In the genomic region with DNA sequence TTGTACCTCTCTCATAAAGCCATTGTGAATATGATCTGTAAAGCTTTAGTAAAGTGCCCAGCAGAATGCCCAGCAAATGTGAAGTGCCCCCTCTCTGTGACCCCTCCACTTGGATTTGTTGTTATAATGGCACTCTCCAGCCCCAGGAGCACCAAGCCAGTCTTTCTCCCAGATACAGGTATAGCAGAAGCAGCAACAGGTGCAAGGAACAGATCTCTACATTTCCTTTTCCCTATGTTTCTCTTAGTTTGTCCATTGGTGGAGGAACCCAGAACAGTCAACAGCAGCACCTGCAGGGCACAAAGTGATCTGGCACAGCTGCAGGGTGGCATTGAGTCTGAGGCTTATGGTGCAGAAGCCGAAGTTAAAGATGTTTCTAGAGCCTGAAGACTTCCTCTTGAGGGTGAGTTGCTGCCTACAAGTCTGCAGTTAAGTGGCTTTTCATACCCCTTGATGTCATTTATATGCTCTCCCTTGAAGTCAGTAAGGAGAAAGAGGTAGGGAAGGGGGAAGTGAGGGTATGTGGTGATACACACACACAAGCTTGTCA, we compare ENCODE assay signal across 1 cellular context.
TF ChIP-seq lines count a peak whose summit lies in the region.

No MANE protein-coding gene starts in this region.

TF ChIP-seq in WTC11, 78 proteins besides CTCF, POLR2A, EP300 and RAD21 (continued from another document):
- TF ChIP-seq, protein P1, sequence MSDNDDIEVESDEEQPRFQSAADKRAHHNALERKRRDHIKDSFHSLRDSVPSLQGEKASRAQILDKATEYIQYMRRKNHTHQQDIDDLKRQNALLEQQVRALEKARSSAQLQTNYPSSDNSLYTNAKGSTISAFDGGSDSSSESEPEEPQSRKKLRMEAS (CRISPR knock-in tag; IDR thresholded peaks at IDR 0.05), result no peak
- TF ChIP-seq EMX1 (CRISPR knock-in tag; IDR thresholded peaks at IDR 0.05), result no peak
